ENCODE assay signal across 18 cellular contexts in genomic region chr12:120209851-120210250, GRCh38. TPM values are rescaled to one million over a fixed set of nuclear protein-coding genes. Genes with fewer than 3 reads are reported as not detected.
DNase-seq lines count a peak whose midpoint lies in the region; ATAC-seq, FAIRE-seq and TF ChIP-seq lines count a peak whose summit lies in the region.
"Had no signal": no experiment of that assay in that cellular context is flagged by ENCODE, and none has a peak within 500 bp of the region (broad histone marks: within the 10 kb centered on the region; RNA-seq: fewer than 3 reads in every experiment).

No MANE protein-coding gene starts in this region.

- H3K9me3 ChIP-seq in mammary epithelial cell (replicated peaks; ENCODE audit: insufficient read depth, low read length) (no peaks in the 10 kb centered on the region), breast epithelium (no peaks in the 10 kb centered on the region), HepG2 (ENCODE audit: low read length) (no peaks in the 10 kb centered on the region)
- H3K9me3 ChIP-seq: Peyer's patch had no signal

- H2AFZ ChIP-seq in mammary epithelial cell (ENCODE audit: low read depth, low read length) (no peak overlapping the region), HepG2 (ENCODE audit: low read length) (no peak overlapping the region)
- H2AFZ ChIP-seq: GM23338 had no signal

- H3K9ac ChIP-seq in mammary epithelial cell (ENCODE audit: insufficient read depth, low read length): no peak overlapping the region
- no peak overlapping the region for H3K9ac ChIP-seq in HepG2 (ENCODE audit: insufficient read depth, low read depth, low read length)
- H3K9ac ChIP-seq: KMS-11 had no signal

- H3K9me3 Mint-ChIP-seq in endothelial cell (ENCODE audit: unreplicated experiment): no peaks in the 10 kb centered on the region
- H3K9me3 Mint-ChIP-seq: CD4-positive, alpha-beta memory T cell had no signal

- no peaks in the 10 kb centered on the region for H3K27me3 ChIP-seq in mammary epithelial cell (ENCODE audit: insufficient read depth, low read length)
- no peaks in the 10 kb centered on the region for H3K27me3 ChIP-seq in breast epithelium
- H3K27me3 ChIP-seq in HepG2 (ENCODE audit: control insufficient read depth in 1 of 2, insufficient read depth in 2 of 2, low read length in 2 of 2): no peaks in the 10 kb centered on the region
- H3K27me3 ChIP-seq: Peyer's patch had no signal

- H3K4me1 Mint-ChIP-seq in endothelial cell (ENCODE audit: unreplicated experiment): no peaks in the 10 kb centered on the region
- H3K4me1 Mint-ChIP-seq: GM23338 had no signal

- ATAC-seq in HepG2 (no peak), GM21360 (IDR thresholded peaks at IDR 0.05; ENCODE audit: unreplicated experiment) (no peak)
- ATAC-seq: GM23338, SK-N-SH treated with all-trans-retinoic acid at 6 μM for 48 hours had no signal

- H3K27me3 Mint-ChIP-seq in endothelial cell (ENCODE audit: unreplicated experiment): peaks cover 9% of the 10 kb centered on the region
- H3K27me3 Mint-ChIP-seq: CD4-positive, alpha-beta memory T cell had no signal

- H3K4me1 ChIP-seq in mammary epithelial cell (ENCODE audit: insufficient read depth, low read length) (peaks cover 16% of the 10 kb centered on the region), breast epithelium (no peaks in the 10 kb centered on the region), HepG2 (ENCODE audit: insufficient read depth, low read length) (no peaks in the 10 kb centered on the region)
- H3K4me1 ChIP-seq: Peyer's patch had no signal

- in situ Hi-C loops in mammary epithelial cell (cut with MboI; ENCODE audit: low sequenced_read_pairs in 2 of 2): loop anchor here in 1 of 2 donors (10.0 kb wide), 1 partner anchor 55 kb away; the partner anchor contains the start of gene PXN
- in situ Hi-C loops in HepG2 (cut with HindIII; ENCODE audit: extremely low pct_ligation_motif_present, low pct_unique_long_range_greater_than_20kb): loop anchor here (10.0 kb wide), 1 partner anchor 55 kb away; the partner anchor contains the start of gene PXN
- in situ Hi-C loops in G401 (cut with HindIII; ENCODE audit: low sequenced_read_pairs): no loop called here

- peak overlapping the region; percentile 31 for H3K27ac ChIP-seq in mammary epithelial cell (ENCODE audit: insufficient read depth, low read depth, low read length)
- no peak overlapping the region for H3K27ac ChIP-seq in breast epithelium
- no peak overlapping the region for H3K27ac ChIP-seq in HepG2 (ENCODE audit: extremely low read length, insufficient read depth, low read length)
- H3K27ac ChIP-seq: KMS-11, Peyer's patch had no signal

- no peak for FAIRE-seq in HepG2 (lab: Jason Lieb, UNC)
- FAIRE-seq: G401.6 had no signal

- CTCF ChIA-PET in mammary epithelial cell (lab: Charles Lee; ENCODE audit: low non-redundant PET) (no interaction called here), HepG2 (lab: Yijun Ruan, JAX; ENCODE audit: low intra/inter-chr PET ratio, low total read pairs) (no interaction called here)

- TF ChIP-seq EP300 in HepG2 (IDR thresholded peaks at IDR 0.05; ENCODE audit: low read depth in 2 of 2, low read length in 2 of 2): no peak
- TF ChIP-seq EP300 in HepG2 (CRISPR knock-in tag; IDR thresholded peaks at IDR 0.05; ENCODE audit: borderline replicate concordance): no peak

- DNase-seq in mammary epithelial cell: peak; percentile 65
- DNase-seq in breast epithelium (ENCODE audit: low spot score in 2 of 2): no peak
- no peak for DNase-seq in endothelial cell (ENCODE audit: low spot score)
- DNase-seq in HepG2 (ENCODE audit: low spot score): no peak
- DNase-seq in activated T-cell treated with anti-CD3 and anti-CD28 coated beads for 4 hours: no peak
- DNase-seq in NCI-H2029 (lab: John Stamatoyannopoulos, UW): no peak
- no peak for DNase-seq in G401 (ENCODE audit: low spot score)
- DNase-seq: Calu3; CD4-positive, alpha-beta memory T cell; NCI-H1048; NCI-H524; Peyer's patch; SHP77 treated with DMSO at 0.1 percent for 48 hours had no signal

- TF ChIP-seq CTCF in mammary epithelial cell (conservative IDR thresholded peaks at IDR 0.05 in 1 of 2, IDR thresholded peaks at IDR 0.05 in 1 of 2; ENCODE audit: extremely low read depth in 1 of 2, insufficient read depth in 1 of 2, low read depth in 1 of 2, low read length in 2 of 2): no peak
- TF ChIP-seq CTCF in breast epithelium (IDR thresholded peaks at IDR 0.05): no peak
- no peak for TF ChIP-seq CTCF in endothelial cell (IDR thresholded peaks at IDR 0.05; ENCODE audit: unreplicated experiment)
- TF ChIP-seq CTCF in HepG2 (CRISPR knock-in tag; IDR thresholded peaks at IDR 0.05): no peak

- peaks cover 26% of the 10 kb centered on the region for H3K36me3 ChIP-seq in mammary epithelial cell (ENCODE audit: insufficient read depth, low read length)
- peaks cover 12% of the 10 kb centered on the region for H3K36me3 ChIP-seq in breast epithelium
- H3K36me3 ChIP-seq in HepG2 (replicated peaks in 1 of 2; ENCODE audit: control insufficient read depth in 1 of 2, insufficient read depth in 2 of 2, low read length in 2 of 2): peaks cover 21 to 51% of the 10 kb centered on the region in 2 experiments; a peak in 4 of 5 replicates

- no peak for TF ChIP-seq RAD21 in HepG2 (CRISPR knock-in tag; IDR thresholded peaks at IDR 0.05)

- 55% methylated on average over 13 of the region's 13 CpGs for WGBS in mammary epithelial cell (ENCODE audit: low coverage, missing lambda C conversion rate)
- 98% methylated on average over 13 of the region's 13 CpGs for WGBS in HepG2 (ENCODE audit: low lambda C conversion rate)

- peak overlapping the region; percentile 59 for H3K27ac Mint-ChIP-seq in endothelial cell (ENCODE audit: unreplicated experiment)
- H3K27ac Mint-ChIP-seq: GM23338 had no signal

- H4K20me1 ChIP-seq in mammary epithelial cell (ENCODE audit: insufficient read depth, low read length) (no peaks in the 10 kb centered on the region), HepG2 (ENCODE audit: insufficient read depth, low read length) (no peaks in the 10 kb centered on the region)

- H3K4me2 ChIP-seq in mammary epithelial cell (ENCODE audit: insufficient read depth, low read depth, low read length) (no peak overlapping the region), HepG2 (ENCODE audit: low read depth, low read length) (no peak overlapping the region)
- H3K4me2 ChIP-seq: GM23338, KMS-11 had no signal

- intact Hi-C loops in mammary epithelial cell (cut with micrococcal nuclease): no loop called here
- intact Hi-C loops in breast epithelium (cut with DNase I; ENCODE audit: low total_unique reads): no loop called here
- intact Hi-C loops in HepG2 (cut with micrococcal nuclease; ENCODE audit: unreplicated experiment): no loop called here

- dilution Hi-C loops in mammary epithelial cell (cut with HindIII; ENCODE audit: low sequenced_read_pairs): loop anchor here (10.0 kb wide), 1 partner anchor 55 kb away; the partner anchor contains the start of gene PXN

- H3K4me3 ChIP-seq in mammary epithelial cell (replicated peaks in 1 of 3; ENCODE audit: insufficient read depth in 1 of 3, low read depth in 2 of 3, low read length in 3 of 3) (no peak overlapping the region), breast epithelium (no peak overlapping the region), HepG2 (replicated peaks in 1 of 3; ENCODE audit: insufficient read depth in 1 of 3, low read depth in 2 of 3, low read length in 3 of 3) (no peak overlapping the region)
- H3K4me3 ChIP-seq: GM23338, Peyer's patch had no signal

- no TSS peak for BruUV-seq in mammary epithelial cell (replicated peaks; lab: Mats Ljungman, UMichigan)
- no TSS peak for BruUV-seq in HepG2 (replicated peaks; lab: Mats Ljungman, UMichigan)

- peaks cover 32% of the 10 kb centered on the region for H3K79me2 ChIP-seq in mammary epithelial cell (ENCODE audit: insufficient read depth, low read length)
- no peaks in the 10 kb centered on the region for H3K79me2 ChIP-seq in HepG2 (ENCODE audit: insufficient read depth, low read length)

- POLR2A ChIA-PET in HepG2 (lab: Yijun Ruan, JAX): interaction anchor here (4.5 kb wide), 1 partner anchor 8 kb away, joined by 30 read pairs; the partner anchor contains the start of gene RPLP0

- TF ChIP-seq POLR2A in breast epithelium (IDR thresholded peaks at IDR 0.05) (no peak), HepG2 (IDR thresholded peaks at IDR 0.05; ENCODE audit: insufficient read depth in 1 of 2, low read depth in 2 of 2, low read length in 2 of 2) (no peak)

- no peak overlapping the region for H3K4me3 Mint-ChIP-seq in endothelial cell (ENCODE audit: unreplicated experiment)
- H3K4me3 Mint-ChIP-seq: CD4-positive, alpha-beta memory T cell; GM23338 had no signal

- H3K36me3 Mint-ChIP-seq in endothelial cell (ENCODE audit: low read depth, unreplicated experiment): peaks cover 23% of the 10 kb centered on the region

RNA-seq across cellular contexts. Expression of gene RPLP0, which starts 8.9 kb away (rescaled TPM):
- total RNA-seq in mammary epithelial cell (1,000 to 10,000 TPM; 2,131 to 2,307 TPM), breast epithelium (1,000 to 10,000 TPM; 3,137 to 4,833 (median 3,312) TPM), endothelial cell (ENCODE audit: unreplicated experiment) (2,318 TPM), HepG2 (2016; rRNA removed; fragmentation: Illumina TruSeq; extraction: Trizol) (2,915 and 3,025 TPM in 2 replicates)
- polyA plus RNA-seq in mammary epithelial cell (9,728 TPM), HepG2 (2011; rRNA removed) (5,570 and 6,229 TPM in 2 replicates)
- 2,830 TPM for polyA minus RNA-seq in mammary epithelial cell
- total RNA-seq in HepG2 (2016; cell fraction: cytosol; rRNA removed; fragmentation: Illumina TruSeq; extraction: Trizol; ENCODE audit: low read depth): 12,942 and 14,844 TPM in 2 replicates
- total RNA-seq in HepG2 (2016; cell fraction: insoluble cytoplasmic fraction; rRNA removed; fragmentation: Illumina TruSeq; extraction: Trizol): 2,993 and 3,024 TPM in 2 replicates
- total RNA-seq in HepG2 (2016; cell fraction: membrane; rRNA removed; fragmentation: Illumina TruSeq; extraction: Trizol): 11,359 and 11,757 TPM in 2 replicates
- total RNA-seq in HepG2 (2016; cell fraction: nucleus; rRNA removed; fragmentation: Illumina TruSeq; extraction: Trizol): 1,126 and 1,259 TPM in 2 replicates
- polyA plus RNA-seq in HepG2 (2011; cell fraction: cytosol; rRNA removed): 8,040 and 9,457 TPM in 2 replicates
- 2,511 and 2,559 TPM in 2 replicates for polyA plus RNA-seq in HepG2 (2011; cell fraction: nucleus; rRNA removed)
- 2,582 and 3,579 TPM in 2 replicates for polyA plus RNA-seq in HepG2 (2012)
- polyA plus RNA-seq in HepG2 (2016; cell fraction: cytosol; fragmentation: Illumina TruSeq; extraction: Trizol; ENCODE audit: low read depth): 15,203 and 16,637 TPM in 2 replicates
- 2,845 and 2,926 TPM in 2 replicates for polyA plus RNA-seq in HepG2 (2016; cell fraction: insoluble cytoplasmic fraction; fragmentation: Illumina TruSeq; extraction: Trizol; ENCODE audit: low read depth)
- 10,153 and 10,714 TPM in 2 replicates for polyA plus RNA-seq in HepG2 (2016; cell fraction: membrane; fragmentation: Illumina TruSeq; extraction: Trizol; ENCODE audit: low read depth)
- 1,939 and 1,982 TPM in 2 replicates for polyA plus RNA-seq in HepG2 (2016; cell fraction: nucleus; fragmentation: Illumina TruSeq; extraction: Trizol; ENCODE audit: insufficient read depth, low read depth)
- 4,147 and 6,586 TPM in 2 replicates for polyA minus RNA-seq in HepG2 (2011; rRNA and poly(A)+ RNA removed; ENCODE audit: low replicate concordance)
- polyA minus RNA-seq in HepG2 (2011; cell fraction: cytosol; rRNA and poly(A)+ RNA removed): 1,238 and 1,297 TPM in 2 replicates
- polyA minus RNA-seq in HepG2 (2011; cell fraction: nucleus; rRNA and poly(A)+ RNA removed): 657 and 805 TPM in 2 replicates
- total RNA-seq in G401 (2014; rRNA removed; shearing (Covaris generic)): 6,017 and 6,466 TPM in 2 replicates

RNA-seq across cellular contexts. Expression of gene GCN1, which starts 15.3 kb away (rescaled TPM):
- total RNA-seq in mammary epithelial cell (100 to 1,000 TPM in 1 of 2 donors, 10 to 100 TPM in 1; 92.5 to 109 TPM), breast epithelium (10 to 100 TPM; 50.1 to 79.6 (median 73.4) TPM), endothelial cell (ENCODE audit: unreplicated experiment) (54.0 TPM), HepG2 (2016; rRNA removed; fragmentation: Illumina TruSeq; extraction: Trizol) (66.7 and 83.0 TPM in 2 replicates)
- polyA plus RNA-seq in mammary epithelial cell (45.7 TPM), HepG2 (2011; rRNA removed) (55.3 and 58.2 TPM in 2 replicates)
- 341 TPM for polyA minus RNA-seq in mammary epithelial cell
- total RNA-seq in HepG2 (2016; cell fraction: cytosol; rRNA removed; fragmentation: Illumina TruSeq; extraction: Trizol; ENCODE audit: low read depth): 59.7 and 67.2 TPM in 2 replicates
- 56.9 and 87.0 TPM in 2 replicates for total RNA-seq in HepG2 (2016; cell fraction: insoluble cytoplasmic fraction; rRNA removed; fragmentation: Illumina TruSeq; extraction: Trizol)
- total RNA-seq in HepG2 (2016; cell fraction: membrane; rRNA removed; fragmentation: Illumina TruSeq; extraction: Trizol): 19.6 and 22.1 TPM in 2 replicates
- 125 and 128 TPM in 2 replicates for total RNA-seq in HepG2 (2016; cell fraction: nucleus; rRNA removed; fragmentation: Illumina TruSeq; extraction: Trizol)
- polyA plus RNA-seq in HepG2 (2011; cell fraction: cytosol; rRNA removed): 20.5 and 25.6 TPM in 2 replicates
- 394 and 725 TPM in 2 replicates for polyA plus RNA-seq in HepG2 (2011; cell fraction: nucleus; rRNA removed)
- polyA plus RNA-seq in HepG2 (2012): 47.0 and 60.6 TPM in 2 replicates
- 1.8 and 2.1 TPM in 2 replicates for polyA plus RNA-seq in HepG2 (2016; cell fraction: cytosol; fragmentation: Illumina TruSeq; extraction: Trizol; ENCODE audit: low read depth)
- polyA plus RNA-seq in HepG2 (2016; cell fraction: insoluble cytoplasmic fraction; fragmentation: Illumina TruSeq; extraction: Trizol; ENCODE audit: low read depth): 33.5 and 45.5 TPM in 2 replicates
- 4.1 and 5.4 TPM in 2 replicates for polyA plus RNA-seq in HepG2 (2016; cell fraction: membrane; fragmentation: Illumina TruSeq; extraction: Trizol; ENCODE audit: low read depth)
- 177 and 198 TPM in 2 replicates for polyA plus RNA-seq in HepG2 (2016; cell fraction: nucleus; fragmentation: Illumina TruSeq; extraction: Trizol; ENCODE audit: insufficient read depth, low read depth)
- 204 and 255 TPM in 2 replicates for polyA minus RNA-seq in HepG2 (2011; rRNA and poly(A)+ RNA removed; ENCODE audit: low replicate concordance)
- 59.8 and 61.6 TPM in 2 replicates for polyA minus RNA-seq in HepG2 (2011; cell fraction: cytosol; rRNA and poly(A)+ RNA removed)
- 229 and 237 TPM in 2 replicates for polyA minus RNA-seq in HepG2 (2011; cell fraction: nucleus; rRNA and poly(A)+ RNA removed)
- total RNA-seq in G401 (2014; rRNA removed; shearing (Covaris generic)): 65.2 and 79.0 TPM in 2 replicates

RNA-seq across cellular contexts. Expression of gene PXN, which starts 55.7 kb away (rescaled TPM):
- total RNA-seq in mammary epithelial cell: 100 to 1,000 TPM; 155 to 477 TPM
- polyA plus RNA-seq in mammary epithelial cell: 166 TPM
- polyA minus RNA-seq in mammary epithelial cell: 597 TPM
- 10 to 100 TPM; 44.8 to 74.1 (median 53.9) TPM for total RNA-seq in breast epithelium
- total RNA-seq in endothelial cell (ENCODE audit: unreplicated experiment): 227 TPM
- 13.6 and 14.2 TPM in 2 replicates for total RNA-seq in HepG2 (2016; rRNA removed; fragmentation: Illumina TruSeq; extraction: Trizol)
- 2.8 and 2.9 TPM in 2 replicates for total RNA-seq in HepG2 (2016; cell fraction: cytosol; rRNA removed; fragmentation: Illumina TruSeq; extraction: Trizol; ENCODE audit: low read depth)
- total RNA-seq in HepG2 (2016; cell fraction: insoluble cytoplasmic fraction; rRNA removed; fragmentation: Illumina TruSeq; extraction: Trizol): 10.2 and 11.3 TPM in 2 replicates
- total RNA-seq in HepG2 (2016; cell fraction: membrane; rRNA removed; fragmentation: Illumina TruSeq; extraction: Trizol): 10.5 and 13.4 TPM in 2 replicates
- total RNA-seq in HepG2 (2016; cell fraction: nucleus; rRNA removed; fragmentation: Illumina TruSeq; extraction: Trizol): 10.6 and 14.0 TPM in 2 replicates
- polyA plus RNA-seq in HepG2 (2011; rRNA removed): 13.9 and 14.2 TPM in 2 replicates
- 5.8 and 6.3 TPM in 2 replicates for polyA plus RNA-seq in HepG2 (2011; cell fraction: cytosol; rRNA removed)
- 34.5 and 43.7 TPM in 2 replicates for polyA plus RNA-seq in HepG2 (2011; cell fraction: nucleus; rRNA removed)
- polyA plus RNA-seq in HepG2 (2012): 18.0 and 21.4 TPM in 2 replicates
- 3.3 and 3.4 TPM in 2 replicates for polyA plus RNA-seq in HepG2 (2016; cell fraction: cytosol; fragmentation: Illumina TruSeq; extraction: Trizol; ENCODE audit: low read depth)
- 20.0 and 28.0 TPM in 2 replicates for polyA plus RNA-seq in HepG2 (2016; cell fraction: insoluble cytoplasmic fraction; fragmentation: Illumina TruSeq; extraction: Trizol; ENCODE audit: low read depth)
- 14.1 and 14.2 TPM in 2 replicates for polyA plus RNA-seq in HepG2 (2016; cell fraction: membrane; fragmentation: Illumina TruSeq; extraction: Trizol; ENCODE audit: low read depth)
- polyA plus RNA-seq in HepG2 (2016; cell fraction: nucleus; fragmentation: Illumina TruSeq; extraction: Trizol; ENCODE audit: insufficient read depth, low read depth): 43.9 and 49.3 TPM in 2 replicates
- polyA minus RNA-seq in HepG2 (2011; rRNA and poly(A)+ RNA removed; ENCODE audit: low replicate concordance): 26.4 and 40.4 TPM in 2 replicates
- 6.4 and 8.2 TPM in 2 replicates for polyA minus RNA-seq in HepG2 (2011; cell fraction: cytosol; rRNA and poly(A)+ RNA removed)
- 10.3 and 10.7 TPM in 2 replicates for polyA minus RNA-seq in HepG2 (2011; cell fraction: nucleus; rRNA and poly(A)+ RNA removed)
- total RNA-seq in G401 (2014; rRNA removed; shearing (Covaris generic)): 18.8 and 24.5 TPM in 2 replicates
